14 cellular contexts compared by ENCODE assay signal in the genomic region with DNA sequence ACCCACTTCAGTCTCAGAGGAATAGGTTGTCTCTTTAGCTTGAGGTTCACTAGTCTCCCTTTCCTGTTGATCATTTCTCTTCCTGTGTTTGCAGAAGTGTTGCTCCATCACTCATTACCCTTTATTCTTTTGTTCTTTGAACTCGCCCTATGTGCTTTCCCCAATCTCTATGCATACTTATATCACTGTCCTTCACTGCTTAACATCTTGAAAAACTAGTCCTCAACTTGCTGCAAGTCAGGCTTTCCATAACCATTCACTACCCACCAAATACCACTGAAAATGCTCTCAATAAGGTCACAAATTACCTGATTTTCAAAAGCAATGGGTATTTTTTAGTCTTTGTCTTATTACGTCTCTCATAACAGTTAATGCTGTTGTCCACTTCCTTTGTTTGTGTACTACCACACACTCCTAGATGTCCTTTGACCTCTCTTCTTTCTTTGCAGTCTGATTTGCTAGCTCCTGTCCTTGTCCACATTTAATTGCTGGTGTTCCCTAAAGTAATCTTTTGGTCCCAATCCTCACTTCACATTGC.
"Had no signal": no experiment of that assay in that cellular context is flagged by ENCODE, and none has a peak within 500 bp of the region (broad histone marks: within the 10 kb centered on the region; RNA-seq: fewer than 3 reads in every experiment).

No MANE protein-coding gene starts in this region.

- H3K9me3 Mint-ChIP-seq: activated CD4-positive, alpha-beta memory T cell treated with anti-CD3 and anti-CD28 coated beads for 36 hours; activated naive CD4-positive, alpha-beta T cell treated with anti-CD3 and anti-CD28 coated beads for 36 hours; activated T-cell treated with anti-CD3 and anti-CD28 coated beads, Interleukin-2, amount 50 U/mL, for 24 hours; naive thymus-derived CD4-positive, alpha-beta T cell; stimulated activated naive CD8-positive, alpha-beta T cell treated with anti-CD3 and anti-CD28 coated beads, Interleukin-15, Interleukin-2, amounts not matched to agents 100 ng/mL and 50 ng/mL, for 24 hours had no signal

- FAIRE-seq: astrocyte, endometrium had no signal

- H3K27ac Mint-ChIP-seq: activated CD4-positive, alpha-beta memory T cell treated with anti-CD3 and anti-CD28 coated beads for 36 hours; stimulated activated naive CD8-positive, alpha-beta T cell treated with anti-CD3 and anti-CD28 coated beads, Interleukin-15, Interleukin-2, amounts not matched to agents 100 ng/mL and 50 ng/mL, for 24 hours had no signal

- H3K4me3 Mint-ChIP-seq: activated CD4-positive, alpha-beta memory T cell treated with anti-CD3 and anti-CD28 coated beads for 36 hours; activated naive CD4-positive, alpha-beta T cell treated with anti-CD3 and anti-CD28 coated beads for 36 hours; activated T-cell treated with anti-CD3 and anti-CD28 coated beads, Interleukin-2, amount 50 U/mL, for 24 hours had no signal

- DNase-seq: activated CD4-positive, alpha-beta memory T cell treated with anti-CD3 and anti-CD28 coated beads for 36 hours; activated naive CD4-positive, alpha-beta T cell treated with anti-CD3 and anti-CD28 coated beads for 36 hours; activated T-cell treated with anti-CD3 and anti-CD28 coated beads, Interleukin-2, amount 50 U/mL, for 24 hours; erythroblast; foreskin melanocyte; glutamatergic neuron; mesenchymal stem cell; T1000; transverse colon; uterus had no signal

- H3K27me3 Mint-ChIP-seq: activated CD4-positive, alpha-beta memory T cell treated with anti-CD3 and anti-CD28 coated beads for 36 hours; activated T-cell treated with anti-CD3 and anti-CD28 coated beads, Interleukin-2, amount 50 U/mL, for 24 hours; naive thymus-derived CD4-positive, alpha-beta T cell; stimulated activated naive CD8-positive, alpha-beta T cell treated with anti-CD3 and anti-CD28 coated beads, Interleukin-15, Interleukin-2, amounts not matched to agents 100 ng/mL and 50 ng/mL, for 24 hours had no signal

- ATAC-seq: naive thymus-derived CD4-positive, alpha-beta T cell had no signal
